Comparison of ENCODE assay signal across 11 cellular contexts in genomic region chr7:24283559-24283899, GRCh38.
A peak's percentile ranks its signal among the peaks of the same experiment; 100 is the strongest.
DNase-seq lines count a peak whose midpoint lies in the region; ATAC-seq lines count a peak whose summit lies in the region.
"Had no signal": no experiment of that assay in that cellular context is flagged by ENCODE, and none has a peak within 500 bp of the region (broad histone marks: within the 10 kb centered on the region; RNA-seq: fewer than 3 reads in every experiment).

No MANE protein-coding gene starts in this region.

- no peaks in the 10 kb centered on the region for H3K9me3 Mint-ChIP-seq in activated T-cell treated with anti-CD3 and anti-CD28 coated beads, Interleukin-2, amount 50 U/mL, for 24 hours
- no peaks in the 10 kb centered on the region for H3K9me3 Mint-ChIP-seq in stimulated activated naive B cell treated with anti-CD40 and anti-IgM and Interleukin-4, amounts not matched to agents 10 μg/mL and 1 μg/mL and 100 μg/mL, for 72 hours

- H3K9ac ChIP-seq in SK-N-MC (ENCODE audit: insufficient read length): no peak overlapping the region

- ATAC-seq in stimulated activated naive B cell treated with anti-CD40 and anti-IgM and Interleukin-4, amounts not matched to agents 10 μg/mL and 1 μg/mL and 100 μg/mL, for 72 hours (replicated peaks): peak; percentile 21 to 36
- no peak for ATAC-seq in HG03045 (IDR thresholded peaks at IDR 0.05; ENCODE audit: unreplicated experiment)
- ATAC-seq in GM18511 (IDR thresholded peaks at IDR 0.05; ENCODE audit: unreplicated experiment): no peak
- ATAC-seq: body of pancreas had no signal

- H3K4me3 ChIP-seq in SK-N-MC (peak overlapping the region; percentile 77), iPS DF 6.9 (ENCODE audit: low read length) (peak overlapping the region; percentile 14; the same call in 1 of the 2 replicates)
- H3K4me3 ChIP-seq: body of pancreas had no signal

- H3K4me1 ChIP-seq in iPS DF 6.9 (ENCODE audit: control insufficient read depth, insufficient read depth, low read length): no peaks in the 10 kb centered on the region

- no peaks in the 10 kb centered on the region for H3K36me3 Mint-ChIP-seq in activated T-cell treated with anti-CD3 and anti-CD28 coated beads, Interleukin-2, amount 50 U/mL, for 24 hours (ENCODE audit: low read depth)
- peaks cover 0 to 1% of the 10 kb centered on the region in 2 donors for H3K36me3 Mint-ChIP-seq in stimulated activated naive B cell treated with anti-CD40 and anti-IgM and Interleukin-4, amounts not matched to agents 10 μg/mL and 1 μg/mL and 100 μg/mL, for 72 hours

- H3K27ac ChIP-seq in SK-N-MC: no peak overlapping the region
- no peak overlapping the region for H3K27ac ChIP-seq in iPS DF 6.9 (ENCODE audit: low read length)
- H3K27ac ChIP-seq: body of pancreas had no signal

- peaks cover 29% of the 10 kb centered on the region for H3K27me3 ChIP-seq in iPS DF 6.9 (ENCODE audit: control insufficient read depth, insufficient read depth, low read length)

- H3K27ac Mint-ChIP-seq in activated T-cell treated with anti-CD3 and anti-CD28 coated beads, Interleukin-2, amount 50 U/mL, for 24 hours: no peak overlapping the region
- H3K27ac Mint-ChIP-seq in stimulated activated naive B cell treated with anti-CD40 and anti-IgM and Interleukin-4, amounts not matched to agents 10 μg/mL and 1 μg/mL and 100 μg/mL, for 72 hours: peak overlapping the region; percentile 82

- DNase-seq in activated T-cell treated with anti-CD3 and anti-CD28 coated beads, Interleukin-2, amount 50 U/mL, for 24 hours: peak; percentile 33
- DNase-seq in activated T-cell treated with anti-CD3 and anti-CD28 coated beads, Interleukin-2, amount 50 U/mL, for 1 hour: no peak
- DNase-seq in SK-N-MC (ENCODE audit: low read depth, low spot score) (no peak), iPS DF 6.9 (ENCODE audit: low read depth, low spot score) (no peak), NCI-H524 treated with DMSO at 0.1 percent for 48 hours (lab: John Stamatoyannopoulos, UW) (no peak)
- no peak for DNase-seq in stimulated activated naive B cell treated with anti-CD40 and anti-IgM and Interleukin-4, amounts not matched to agents 10 μg/mL and 1 μg/mL and 100 μg/mL, for 72 hours
- DNase-seq: activated CD4-positive, CD25-positive, alpha-beta regulatory T cell treated with anti-CD3 and anti-CD28 coated beads, Interleukin-2, amount 50 U/mL, for 72 hours; body of pancreas; NCI-H1417 had no signal

- peak overlapping the region; percentile 56 for H3K4me3 Mint-ChIP-seq in activated T-cell treated with anti-CD3 and anti-CD28 coated beads, Interleukin-2, amount 50 U/mL, for 24 hours
- peak overlapping the region; percentile 77 to 79 for H3K4me3 Mint-ChIP-seq in stimulated activated naive B cell treated with anti-CD40 and anti-IgM and Interleukin-4, amounts not matched to agents 10 μg/mL and 1 μg/mL and 100 μg/mL, for 72 hours

- H3K27me3 Mint-ChIP-seq in activated T-cell treated with anti-CD3 and anti-CD28 coated beads, Interleukin-2, amount 50 U/mL, for 24 hours: peaks cover 44% of the 10 kb centered on the region
- peaks cover 29 to 44% of the 10 kb centered on the region in 2 donors for H3K27me3 Mint-ChIP-seq in stimulated activated naive B cell treated with anti-CD40 and anti-IgM and Interleukin-4, amounts not matched to agents 10 μg/mL and 1 μg/mL and 100 μg/mL, for 72 hours

- H3K9me3 ChIP-seq in SK-N-MC (ENCODE audit: low read depth, low read length) (no peaks in the 10 kb centered on the region), iPS DF 6.9 (ENCODE audit: control insufficient read depth, insufficient read depth, low read length) (no peaks in the 10 kb centered on the region)
- H3K9me3 ChIP-seq: body of pancreas had no signal

- H3K36me3 ChIP-seq in SK-N-MC (ENCODE audit: insufficient read depth, low read length): no peaks in the 10 kb centered on the region
- H3K36me3 ChIP-seq in iPS DF 6.9 (ENCODE audit: control insufficient read depth, insufficient read depth, low read length): no peaks in the 10 kb centered on the region

- WGBS in iPS DF 6.9 (ENCODE audit: insufficient coverage, insufficient read length): no CpG with 5 or more reads among the region's 19 CpGs

- peaks cover 19% of the 10 kb centered on the region for H3K4me1 Mint-ChIP-seq in activated T-cell treated with anti-CD3 and anti-CD28 coated beads, Interleukin-2, amount 50 U/mL, for 24 hours (ENCODE audit: low read depth)
- H3K4me1 Mint-ChIP-seq in stimulated activated naive B cell treated with anti-CD40 and anti-IgM and Interleukin-4, amounts not matched to agents 10 μg/mL and 1 μg/mL and 100 μg/mL, for 72 hours: peaks cover 12 to 23% of the 10 kb centered on the region in 2 donors

Comparison
In these comparisons a context has a peak if more than half of its experiments do, and no peak if none do; other contexts are left out.
1. ATAC-seq: peak in stimulated activated naive B cell treated with anti-CD40 and anti-IgM and Interleukin-4, amounts not matched to agents 10 μg/mL and 1 μg/mL and 100 μg/mL, for 72 hours (2 of 2); none in HG03045 (single experiment) and GM18511 (single experiment).